Comparison of ENCODE assay signal across 8 cellular contexts in genomic region chr19:21483589-21484170, GRCh38. TPM values are rescaled to one million over a fixed set of nuclear protein-coding genes. Genes with fewer than 3 reads are reported as not detected.
DNase-seq lines count a peak whose midpoint lies in the region; ATAC-seq lines count a peak whose summit lies in the region.

No MANE protein-coding gene starts in this region.

- H3K4me1 ChIP-seq in adipocyte (ENCODE audit: control insufficient read depth, insufficient read depth, low read length): peaks cover 2% of the 10 kb centered on the region

- no peaks in the 10 kb centered on the region for H3K9me3 ChIP-seq in adipocyte (ENCODE audit: control insufficient read depth, low read length)

- intact Hi-C loops in left colon (cut with DNase I, micrococcal nuclease): no loop called here

- no peaks in the 10 kb centered on the region for H3K36me3 ChIP-seq in adipocyte (ENCODE audit: control insufficient read depth, insufficient read depth, low read length, severe bottlenecking)

- no peaks in the 10 kb centered on the region for H3K27me3 ChIP-seq in adipocyte (replicated peaks; ENCODE audit: control insufficient read depth, insufficient read depth, low read length)

- ATAC-seq in left colon (peak; percentile 39), GM21360 (IDR thresholded peaks at IDR 0.05; ENCODE audit: unreplicated experiment) (no peak)

- peak; percentile 32 for DNase-seq in GDM1 (lab: John Stamatoyannopoulos, UW)
- DNase-seq in RPMI8226: peak; percentile 29
- peak; percentile 16 for DNase-seq in adipocyte (ENCODE audit: low read depth)
- peak in 1 of 2 donors; percentile 31 for DNase-seq in left colon
- peak; percentile 41 to 63 for DNase-seq in stimulated activated CD8-positive, alpha-beta memory T cell treated with anti-CD3 and anti-CD28 coated beads, Interleukin-2, amount 100 ng/mL, for 48 hours (ENCODE audit: low read depth in 2 of 2)
- no peak for DNase-seq in medulla oblongata (ENCODE audit: extremely low spot score)
- no peak for DNase-seq in NCI-H2171 treated with DMSO at 0.1 percent for 48 hours (lab: John Stamatoyannopoulos, UW)

- H3K9ac ChIP-seq in adipocyte (ENCODE audit: low read length): no peak overlapping the region

- H3K4me3 ChIP-seq in adipocyte (ENCODE audit: low read length): no peak overlapping the region

RNA-seq across cellular contexts. Expression of gene ZNF429, which starts 21.7 kb away (rescaled TPM):
- 10 to 100 TPM in 1 of 2 donors, 1 to 10 TPM in 1; 9.0 to 11.4 TPM for total RNA-seq in left colon

Comparison
In these comparisons a context has a peak if more than half of its experiments do, and no peak if none do; other contexts are left out.
1. DNase-seq: peak in GDM1 (single experiment), RPMI8226 (single experiment), adipocyte (single experiment) and stimulated activated CD8-positive, alpha-beta memory T cell treated with anti-CD3 and anti-CD28 coated beads, Interleukin-2, amount 100 ng/mL, for 48 hours (2 of 2); none in medulla oblongata (single experiment) and NCI-H2171 treated with DMSO at 0.1 percent for 48 hours (single experiment).